Comparison of ENCODE assay signal across 8 cellular contexts in genomic region chr1:244272471-244273261, GRCh38.
DNase-seq lines count a peak whose midpoint lies in the region; ATAC-seq and TF ChIP-seq lines count a peak whose summit lies in the region.

No MANE protein-coding gene starts in this region.

- H3K27me3 Mint-ChIP-seq in activated T-helper 1 cell treated with anti-CD3 and anti-CD28 coated beads, Interleukin-12 subunit alpha, Interleukin-12 subunit beta, Interleukin-2, Interleukin-4 antibody, amounts not matched to agents 30 ng/mL and 10 ng/mL and 1 ng/mL, durations not matched to agents 14 hours and 24 hours and 36 hours (ENCODE audit: insufficient read depth): peaks cover 3% of the 10 kb centered on the region
- H3K27me3 Mint-ChIP-seq in neural progenitor cell (ENCODE audit: insufficient read depth, low read depth): peaks cover 9% of the 10 kb centered on the region

- peak; percentile 81 for DNase-seq in DMS114 treated with DMSO at 0.1 percent for 48 hours (lab: John Stamatoyannopoulos, UW; ENCODE audit: unreplicated experiment)
- peak; percentile 81 for DNase-seq in RPMI8226
- DNase-seq in activated T-helper 1 cell treated with anti-CD3 and anti-CD28 coated beads, Interleukin-12 subunit alpha, Interleukin-12 subunit beta, Interleukin-2, Interleukin-4 antibody, amounts not matched to agents 30 ng/mL and 10 ng/mL and 1 ng/mL, durations not matched to agents 14 hours and 24 hours and 36 hours (ENCODE audit: low spot score): peak; percentile 52
- DNase-seq in fibroblast of peridontal ligament (ENCODE audit: extremely low read depth): peak; percentile 97
- DNase-seq in neural progenitor cell (ENCODE audit: low spot score): peak; percentile 84
- DNase-seq in stomach: peak; percentile 72

- H3F3A ChIP-seq in Loucy (ENCODE audit: low read depth): no peaks in the 10 kb centered on the region
- peaks cover 17% of the 10 kb centered on the region for H3F3A ChIP-seq in neural progenitor cell (ENCODE audit: low read depth)

- WGBS in stomach, 5 donors: 43 to 54% (median 48%) methylated on average over 9 of the region's 9 CpGs

- no peaks in the 10 kb centered on the region for H3K9me3 ChIP-seq in Loucy (ENCODE audit: insufficient read depth, low read depth, low read length)
- H3K9me3 ChIP-seq in neural progenitor cell (ENCODE audit: low read depth): no peaks in the 10 kb centered on the region
- peaks cover 0 to 9% (median 3%) of the 10 kb centered on the region in 4 donors for H3K9me3 ChIP-seq in stomach

- H2AFZ ChIP-seq in Loucy (ENCODE audit: low read length) (peak overlapping the region; percentile 42; the same call in 1 of the 2 replicates), neural progenitor cell (replicated peaks) (no peak overlapping the region)

- no peaks in the 10 kb centered on the region for H3K9me2 ChIP-seq in Loucy (replicated peaks; ENCODE audit: low read depth, low read length)

- H3K4me3 Mint-ChIP-seq in activated T-helper 1 cell treated with anti-CD3 and anti-CD28 coated beads, Interleukin-12 subunit alpha, Interleukin-12 subunit beta, Interleukin-2, Interleukin-4 antibody, amounts not matched to agents 30 ng/mL and 10 ng/mL and 1 ng/mL, durations not matched to agents 14 hours and 24 hours and 36 hours: no peak overlapping the region
- no peak overlapping the region for H3K4me3 Mint-ChIP-seq in neural progenitor cell

- peaks cover 8% of the 10 kb centered on the region for H3K4me1 Mint-ChIP-seq in activated T-helper 1 cell treated with anti-CD3 and anti-CD28 coated beads, Interleukin-12 subunit alpha, Interleukin-12 subunit beta, Interleukin-2, Interleukin-4 antibody, amounts not matched to agents 30 ng/mL and 10 ng/mL and 1 ng/mL, durations not matched to agents 14 hours and 24 hours and 36 hours (ENCODE audit: low read depth)
- H3K4me1 Mint-ChIP-seq in neural progenitor cell: peaks cover 20% of the 10 kb centered on the region

- H3K36me3 ChIP-seq in Loucy (ENCODE audit: insufficient read depth, low read length) (no peaks in the 10 kb centered on the region), neural progenitor cell (no peaks in the 10 kb centered on the region), stomach (no peaks in the 10 kb centered on the region)

- ATAC-seq in GM21825 (IDR thresholded peaks at IDR 0.05; ENCODE audit: unreplicated experiment): peak; percentile 76

- peaks cover 5% of the 10 kb centered on the region for H3K9me3 Mint-ChIP-seq in activated T-helper 1 cell treated with anti-CD3 and anti-CD28 coated beads, Interleukin-12 subunit alpha, Interleukin-12 subunit beta, Interleukin-2, Interleukin-4 antibody, amounts not matched to agents 30 ng/mL and 10 ng/mL and 1 ng/mL, durations not matched to agents 14 hours and 24 hours and 36 hours
- H3K9me3 Mint-ChIP-seq in neural progenitor cell: peaks cover 6% of the 10 kb centered on the region

- intact Hi-C loops in activated T-helper 1 cell treated with anti-CD3 and anti-CD28 coated beads, Interleukin-12 subunit alpha, Interleukin-12 subunit beta, Interleukin-2, Interleukin-4 antibody, amounts not matched to agents 30 ng/mL and 10 ng/mL and 1 ng/mL, durations not matched to agents 14 hours and 24 hours and 36 hours (cut with micrococcal nuclease): loop anchor here (1.0 to 10.0 kb wide), 8 partner anchors 27 to 928 kb away; partner anchors contain the start of gene AKT3
- intact Hi-C loops in stomach (cut with DNase I; ENCODE audit: low total_unique reads): loop anchor here (5.0 kb wide), 1 partner anchor 925 kb away; no protein-coding TSS in a partner anchor

- TF ChIP-seq CTCF in Loucy (conservative IDR thresholded peaks at IDR 0.05; ENCODE audit: low read length): peak; percentile 100
- TF ChIP-seq CTCF in neural progenitor cell (IDR thresholded peaks at IDR 0.05): peak; percentile 100
- TF ChIP-seq CTCF in stomach (IDR thresholded peaks at IDR 0.05): peak in 5 of 7 experiments; percentile 86 to 100 (median 92)

- H3K4me3 ChIP-seq in Loucy (ENCODE audit: low read length, poor library complexity, severe bottlenecking): no peak overlapping the region
- no peak overlapping the region for H3K4me3 ChIP-seq in neural progenitor cell
- H3K4me3 ChIP-seq in stomach: no peak overlapping the region

- H3K27me3 ChIP-seq in Loucy (ENCODE audit: insufficient read depth, low read length, poor library complexity, severe bottlenecking) (no peaks in the 10 kb centered on the region), neural progenitor cell (no peaks in the 10 kb centered on the region), stomach (no peaks in the 10 kb centered on the region)

- TF ChIP-seq EP300 in stomach (IDR thresholded peaks at IDR 0.05): no peak

- H3K36me3 Mint-ChIP-seq in activated T-helper 1 cell treated with anti-CD3 and anti-CD28 coated beads, Interleukin-12 subunit alpha, Interleukin-12 subunit beta, Interleukin-2, Interleukin-4 antibody, amounts not matched to agents 30 ng/mL and 10 ng/mL and 1 ng/mL, durations not matched to agents 14 hours and 24 hours and 36 hours (ENCODE audit: low read depth): no peaks in the 10 kb centered on the region
- H3K36me3 Mint-ChIP-seq in neural progenitor cell: no peaks in the 10 kb centered on the region

- H3K79me2 ChIP-seq in Loucy (ENCODE audit: insufficient read depth, low read length): no peaks in the 10 kb centered on the region
- H3K79me2 ChIP-seq in neural progenitor cell (ENCODE audit: low read depth): no peaks in the 10 kb centered on the region

- no peak overlapping the region for H3K27ac ChIP-seq in neural progenitor cell
- H3K27ac ChIP-seq in stomach: peak overlapping the region in 3 of 5 donors; percentile 44 to 77 (median 59)

- no peak for TF ChIP-seq POLR2A in stomach (IDR thresholded peaks at IDR 0.05)

- no peak overlapping the region for H3K27ac Mint-ChIP-seq in activated T-helper 1 cell treated with anti-CD3 and anti-CD28 coated beads, Interleukin-12 subunit alpha, Interleukin-12 subunit beta, Interleukin-2, Interleukin-4 antibody, amounts not matched to agents 30 ng/mL and 10 ng/mL and 1 ng/mL, durations not matched to agents 14 hours and 24 hours and 36 hours
- peak overlapping the region; percentile 84 for H3K27ac Mint-ChIP-seq in neural progenitor cell

- no peak overlapping the region for H3K4me2 ChIP-seq in Loucy (ENCODE audit: low read depth, low read length, poor library complexity, severe bottlenecking)
- peak overlapping the region; percentile 35 for H3K4me2 ChIP-seq in neural progenitor cell

- peak overlapping the region; percentile 10 for H3K9ac ChIP-seq in Loucy (ENCODE audit: low read depth, low read length, poor library complexity, severe bottlenecking)
- no peak overlapping the region for H3K9ac ChIP-seq in neural progenitor cell

- H4K20me1 ChIP-seq in Loucy (ENCODE audit: insufficient read depth, low read length, poor library complexity, severe bottlenecking): no peaks in the 10 kb centered on the region
- H4K20me1 ChIP-seq in neural progenitor cell (ENCODE audit: low read depth): no peaks in the 10 kb centered on the region

- H3K4me1 ChIP-seq in Loucy (ENCODE audit: insufficient read depth, low read length, poor library complexity, severe bottlenecking) (no peaks in the 10 kb centered on the region), neural progenitor cell (peaks cover 14% of the 10 kb centered on the region), stomach (peaks cover 0 to 24% (median 13%) of the 10 kb centered on the region in 4 donors)
